ENCODE assay signal across 2 cellular contexts in the genomic region with DNA sequence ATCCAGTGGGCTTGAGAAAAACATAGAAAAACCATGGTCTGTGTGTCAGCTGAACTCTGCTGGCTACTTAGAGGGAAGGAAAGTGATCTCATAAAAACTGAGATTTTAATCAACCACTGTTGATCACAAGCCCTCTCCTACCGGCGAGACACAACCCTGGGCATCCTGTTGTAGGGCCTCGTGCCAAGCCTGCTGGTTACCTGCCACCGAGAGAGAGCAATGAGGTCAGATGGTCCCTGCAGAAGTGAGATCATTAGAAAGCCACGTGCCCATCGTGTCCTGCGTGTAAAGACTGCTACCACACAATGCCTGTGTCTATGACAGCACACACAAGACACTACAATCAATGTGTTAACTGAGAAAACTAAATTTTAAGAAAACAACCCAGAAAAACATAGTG.
TF ChIP-seq lines count a peak whose summit lies in the region.

No MANE protein-coding gene starts in this region.

TF ChIP-seq in HepG2, 621 proteins besides CTCF, POLR2A, EP300 and RAD21 (continues in another document):
- TF ChIP-seq ZNF17 (CRISPR knock-in tag; IDR thresholded peaks at IDR 0.05) (no peak), HNF4G (IDR thresholded peaks at IDR 0.05; ENCODE audit: borderline replicate concordance, low read depth, low read length) (no peak), HNF4G (CRISPR knock-in tag; IDR thresholded peaks at IDR 0.05; ENCODE audit: borderline replicate concordance, low read depth) (no peak), PAF1 (CRISPR knock-in tag; IDR thresholded peaks at IDR 0.05) (no peak), ARNT2 (CRISPR knock-in tag; IDR thresholded peaks at IDR 0.05; ENCODE audit: low read depth) (no peak), CENPX (CRISPR knock-in tag; IDR thresholded peaks at IDR 0.05) (no peak), ZNF350 (CRISPR knock-in tag; IDR thresholded peaks at IDR 0.05; ENCODE audit: borderline replicate concordance, low read depth) (no peak)
- TF ChIP-seq, protein P1, sequence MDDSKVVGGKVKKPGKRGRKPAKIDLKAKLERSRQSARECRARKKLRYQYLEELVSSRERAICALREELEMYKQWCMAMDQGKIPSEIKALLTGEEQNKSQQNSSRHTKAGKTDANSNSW (CRISPR knock-in tag; IDR thresholded peaks at IDR 0.05; ENCODE audit: borderline replicate concordance), result no peak
- TF ChIP-seq, protein P2, sequence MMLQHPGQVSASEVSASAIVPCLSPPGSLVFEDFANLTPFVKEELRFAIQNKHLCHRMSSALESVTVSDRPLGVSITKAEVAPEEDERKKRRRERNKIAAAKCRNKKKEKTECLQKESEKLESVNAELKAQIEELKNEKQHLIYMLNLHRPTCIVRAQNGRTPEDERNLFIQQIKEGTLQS (CRISPR knock-in tag; IDR thresholded peaks at IDR 0.05), result no peak
- TF ChIP-seq, protein P3, sequence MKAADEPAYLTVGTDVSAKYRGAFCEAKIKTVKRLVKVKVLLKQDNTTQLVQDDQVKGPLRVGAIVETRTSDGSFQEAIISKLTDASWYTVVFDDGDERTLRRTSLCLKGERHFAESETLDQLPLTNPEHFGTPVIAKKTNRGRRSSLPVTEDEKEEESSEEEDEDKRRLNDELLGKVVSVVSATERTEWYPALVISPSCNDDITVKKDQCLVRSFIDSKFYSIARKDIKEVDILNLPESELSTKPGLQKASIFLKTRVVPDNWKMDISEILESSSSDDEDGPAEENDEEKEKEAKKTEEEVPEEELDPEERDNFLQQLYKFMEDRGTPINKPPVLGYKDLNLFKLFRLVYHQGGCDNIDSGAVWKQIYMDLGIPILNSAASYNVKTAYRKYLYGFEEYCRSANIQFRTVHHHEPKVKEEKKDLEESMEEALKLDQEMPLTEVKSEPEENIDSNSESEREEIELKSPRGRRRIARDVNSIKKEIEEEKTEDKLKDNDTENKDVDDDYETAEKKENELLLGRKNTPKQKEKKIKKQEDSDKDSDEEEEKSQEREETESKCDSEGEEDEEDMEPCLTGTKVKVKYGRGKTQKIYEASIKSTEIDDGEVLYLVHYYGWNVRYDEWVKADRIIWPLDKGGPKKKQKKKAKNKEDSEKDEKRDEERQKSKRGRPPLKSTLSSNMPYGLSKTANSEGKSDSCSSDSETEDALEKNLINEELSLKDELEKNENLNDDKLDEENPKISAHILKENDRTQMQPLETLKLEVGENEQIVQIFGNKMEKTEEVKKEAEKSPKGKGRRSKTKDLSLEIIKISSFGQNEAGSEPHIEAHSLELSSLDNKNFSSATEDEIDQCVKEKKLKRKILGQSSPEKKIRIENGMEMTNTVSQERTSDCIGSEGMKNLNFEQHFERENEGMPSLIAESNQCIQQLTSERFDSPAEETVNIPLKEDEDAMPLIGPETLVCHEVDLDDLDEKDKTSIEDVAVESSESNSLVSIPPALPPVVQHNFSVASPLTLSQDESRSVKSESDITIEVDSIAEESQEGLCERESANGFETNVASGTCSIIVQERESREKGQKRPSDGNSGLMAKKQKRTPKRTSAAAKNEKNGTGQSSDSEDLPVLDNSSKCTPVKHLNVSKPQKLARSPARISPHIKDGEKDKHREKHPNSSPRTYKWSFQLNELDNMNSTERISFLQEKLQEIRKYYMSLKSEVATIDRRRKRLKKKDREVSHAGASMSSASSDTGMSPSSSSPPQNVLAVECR (CRISPR knock-in tag; IDR thresholded peaks at IDR 0.05; ENCODE audit: borderline replicate concordance), result no peak
- TF ChIP-seq, protein P4, sequence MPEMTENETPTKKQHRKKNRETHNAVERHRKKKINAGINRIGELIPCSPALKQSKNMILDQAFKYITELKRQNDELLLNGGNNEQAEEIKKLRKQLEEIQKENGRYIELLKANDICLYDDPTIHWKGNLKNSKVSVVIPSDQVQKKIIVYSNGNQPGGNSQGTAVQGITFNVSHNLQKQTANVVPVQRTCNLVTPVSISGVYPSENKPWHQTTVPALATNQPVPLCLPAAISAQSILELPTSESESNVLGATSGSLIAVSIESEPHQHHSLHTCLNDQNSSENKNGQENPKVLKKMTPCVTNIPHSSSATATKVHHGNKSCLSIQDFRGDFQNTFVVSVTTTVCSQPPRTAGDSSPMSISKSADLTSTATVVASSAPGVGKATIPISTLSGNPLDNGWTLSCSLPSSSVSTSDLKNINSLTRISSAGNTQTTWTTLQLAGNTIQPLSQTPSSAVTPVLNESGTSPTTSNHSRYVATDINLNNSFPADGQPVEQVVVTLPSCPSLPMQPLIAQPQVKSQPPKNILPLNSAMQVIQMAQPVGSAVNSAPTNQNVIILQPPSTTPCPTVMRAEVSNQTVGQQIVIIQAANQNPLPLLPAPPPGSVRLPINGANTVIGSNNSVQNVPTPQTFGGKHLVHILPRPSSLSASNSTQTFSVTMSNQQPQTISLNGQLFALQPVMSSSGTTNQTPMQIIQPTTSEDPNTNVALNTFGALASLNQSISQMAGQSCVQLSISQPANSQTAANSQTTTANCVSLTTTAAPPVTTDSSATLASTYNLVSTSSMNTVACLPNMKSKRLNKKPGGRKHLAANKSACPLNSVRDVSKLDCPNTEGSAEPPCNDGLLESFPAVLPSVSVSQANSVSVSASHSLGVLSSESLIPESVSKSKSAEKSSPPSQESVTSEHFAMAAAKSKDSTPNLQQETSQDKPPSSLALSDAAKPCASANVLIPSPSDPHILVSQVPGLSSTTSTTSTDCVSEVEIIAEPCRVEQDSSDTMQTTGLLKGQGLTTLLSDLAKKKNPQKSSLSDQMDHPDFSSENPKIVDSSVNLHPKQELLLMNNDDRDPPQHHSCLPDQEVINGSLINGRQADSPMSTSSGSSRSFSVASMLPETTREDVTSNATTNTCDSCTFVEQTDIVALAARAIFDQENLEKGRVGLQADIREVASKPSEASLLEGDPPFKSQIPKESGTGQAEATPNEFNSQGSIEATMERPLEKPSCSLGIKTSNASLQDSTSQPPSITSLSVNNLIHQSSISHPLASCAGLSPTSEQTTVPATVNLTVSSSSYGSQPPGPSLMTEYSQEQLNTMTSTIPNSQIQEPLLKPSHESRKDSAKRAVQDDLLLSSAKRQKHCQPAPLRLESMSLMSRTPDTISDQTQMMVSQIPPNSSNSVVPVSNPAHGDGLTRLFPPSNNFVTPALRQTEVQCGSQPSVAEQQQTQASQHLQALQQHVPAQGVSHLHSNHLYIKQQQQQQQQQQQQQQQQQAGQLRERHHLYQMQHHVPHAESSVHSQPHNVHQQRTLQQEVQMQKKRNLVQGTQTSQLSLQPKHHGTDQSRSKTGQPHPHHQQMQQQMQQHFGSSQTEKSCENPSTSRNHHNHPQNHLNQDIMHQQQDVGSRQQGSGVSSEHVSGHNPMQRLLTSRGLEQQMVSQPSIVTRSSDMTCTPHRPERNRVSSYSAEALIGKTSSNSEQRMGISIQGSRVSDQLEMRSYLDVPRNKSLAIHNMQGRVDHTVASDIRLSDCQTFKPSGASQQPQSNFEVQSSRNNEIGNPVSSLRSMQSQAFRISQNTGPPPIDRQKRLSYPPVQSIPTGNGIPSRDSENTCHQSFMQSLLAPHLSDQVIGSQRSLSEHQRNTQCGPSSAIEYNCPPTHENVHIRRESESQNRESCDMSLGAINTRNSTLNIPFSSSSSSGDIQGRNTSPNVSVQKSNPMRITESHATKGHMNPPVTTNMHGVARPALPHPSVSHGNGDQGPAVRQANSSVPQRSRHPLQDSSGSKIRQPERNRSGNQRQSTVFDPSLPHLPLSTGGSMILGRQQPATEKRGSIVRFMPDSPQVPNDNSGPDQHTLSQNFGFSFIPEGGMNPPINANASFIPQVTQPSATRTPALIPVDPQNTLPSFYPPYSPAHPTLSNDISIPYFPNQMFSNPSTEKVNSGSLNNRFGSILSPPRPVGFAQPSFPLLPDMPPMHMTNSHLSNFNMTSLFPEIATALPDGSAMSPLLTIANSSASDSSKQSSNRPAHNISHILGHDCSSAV (CRISPR knock-in tag; IDR thresholded peaks at IDR 0.05; ENCODE audit: borderline replicate concordance), result no peak

TF ChIP-seq in WTC11, 78 proteins besides CTCF, POLR2A, EP300 and RAD21 (continues in another document):
- TF ChIP-seq CREM (CRISPR knock-in tag; IDR thresholded peaks at IDR 0.05), result no peak
- TF ChIP-seq, protein P2 (CRISPR knock-in tag; conservative IDR thresholded peaks at IDR 0.05), result no peak
- no peak for TF ChIP-seq FOXK1 (CRISPR knock-in tag; IDR thresholded peaks at IDR 0.05)
- TF ChIP-seq, protein P5, sequence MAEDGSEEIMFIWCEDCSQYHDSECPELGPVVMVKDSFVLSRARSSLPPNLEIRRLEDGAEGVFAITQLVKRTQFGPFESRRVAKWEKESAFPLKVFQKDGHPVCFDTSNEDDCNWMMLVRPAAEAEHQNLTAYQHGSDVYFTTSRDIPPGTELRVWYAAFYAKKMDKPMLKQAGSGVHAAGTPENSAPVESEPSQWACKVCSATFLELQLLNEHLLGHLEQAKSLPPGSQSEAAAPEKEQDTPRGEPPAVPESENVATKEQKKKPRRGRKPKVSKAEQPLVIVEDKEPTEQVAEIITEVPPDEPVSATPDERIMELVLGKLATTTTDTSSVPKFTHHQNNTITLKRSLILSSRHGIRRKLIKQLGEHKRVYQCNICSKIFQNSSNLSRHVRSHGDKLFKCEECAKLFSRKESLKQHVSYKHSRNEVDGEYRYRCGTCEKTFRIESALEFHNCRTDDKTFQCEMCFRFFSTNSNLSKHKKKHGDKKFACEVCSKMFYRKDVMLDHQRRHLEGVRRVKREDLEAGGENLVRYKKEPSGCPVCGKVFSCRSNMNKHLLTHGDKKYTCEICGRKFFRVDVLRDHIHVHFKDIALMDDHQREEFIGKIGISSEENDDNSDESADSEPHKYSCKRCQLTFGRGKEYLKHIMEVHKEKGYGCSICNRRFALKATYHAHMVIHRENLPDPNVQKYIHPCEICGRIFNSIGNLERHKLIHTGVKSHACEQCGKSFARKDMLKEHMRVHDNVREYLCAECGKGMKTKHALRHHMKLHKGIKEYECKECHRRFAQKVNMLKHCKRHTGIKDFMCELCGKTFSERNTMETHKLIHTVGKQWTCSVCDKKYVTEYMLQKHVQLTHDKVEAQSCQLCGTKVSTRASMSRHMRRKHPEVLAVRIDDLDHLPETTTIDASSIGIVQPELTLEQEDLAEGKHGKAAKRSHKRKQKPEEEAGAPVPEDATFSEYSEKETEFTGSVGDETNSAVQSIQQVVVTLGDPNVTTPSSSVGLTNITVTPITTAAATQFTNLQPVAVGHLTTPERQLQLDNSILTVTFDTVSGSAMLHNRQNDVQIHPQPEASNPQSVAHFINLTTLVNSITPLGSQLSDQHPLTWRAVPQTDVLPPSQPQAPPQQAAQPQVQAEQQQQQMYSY (CRISPR knock-in tag; IDR thresholded peaks at IDR 0.05), result no peak
- TF ChIP-seq, protein P6, sequence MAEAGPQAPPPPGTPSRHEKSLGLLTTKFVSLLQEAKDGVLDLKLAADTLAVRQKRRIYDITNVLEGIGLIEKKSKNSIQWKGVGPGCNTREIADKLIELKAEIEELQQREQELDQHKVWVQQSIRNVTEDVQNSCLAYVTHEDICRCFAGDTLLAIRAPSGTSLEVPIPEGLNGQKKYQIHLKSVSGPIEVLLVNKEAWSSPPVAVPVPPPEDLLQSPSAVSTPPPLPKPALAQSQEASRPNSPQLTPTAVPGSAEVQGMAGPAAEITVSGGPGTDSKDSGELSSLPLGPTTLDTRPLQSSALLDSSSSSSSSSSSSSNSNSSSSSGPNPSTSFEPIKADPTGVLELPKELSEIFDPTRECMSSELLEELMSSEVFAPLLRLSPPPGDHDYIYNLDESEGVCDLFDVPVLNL (CRISPR knock-in tag; IDR thresholded peaks at IDR 0.05; ENCODE audit: borderline replicate concordance, low read depth), result no peak
- TF ChIP-seq TP53 (CRISPR knock-in tag; IDR thresholded peaks at IDR 0.05), result no peak
- TF ChIP-seq NR1H2 (CRISPR knock-in tag; IDR thresholded peaks at IDR 0.05), result no peak
- TF ChIP-seq, protein P7, sequence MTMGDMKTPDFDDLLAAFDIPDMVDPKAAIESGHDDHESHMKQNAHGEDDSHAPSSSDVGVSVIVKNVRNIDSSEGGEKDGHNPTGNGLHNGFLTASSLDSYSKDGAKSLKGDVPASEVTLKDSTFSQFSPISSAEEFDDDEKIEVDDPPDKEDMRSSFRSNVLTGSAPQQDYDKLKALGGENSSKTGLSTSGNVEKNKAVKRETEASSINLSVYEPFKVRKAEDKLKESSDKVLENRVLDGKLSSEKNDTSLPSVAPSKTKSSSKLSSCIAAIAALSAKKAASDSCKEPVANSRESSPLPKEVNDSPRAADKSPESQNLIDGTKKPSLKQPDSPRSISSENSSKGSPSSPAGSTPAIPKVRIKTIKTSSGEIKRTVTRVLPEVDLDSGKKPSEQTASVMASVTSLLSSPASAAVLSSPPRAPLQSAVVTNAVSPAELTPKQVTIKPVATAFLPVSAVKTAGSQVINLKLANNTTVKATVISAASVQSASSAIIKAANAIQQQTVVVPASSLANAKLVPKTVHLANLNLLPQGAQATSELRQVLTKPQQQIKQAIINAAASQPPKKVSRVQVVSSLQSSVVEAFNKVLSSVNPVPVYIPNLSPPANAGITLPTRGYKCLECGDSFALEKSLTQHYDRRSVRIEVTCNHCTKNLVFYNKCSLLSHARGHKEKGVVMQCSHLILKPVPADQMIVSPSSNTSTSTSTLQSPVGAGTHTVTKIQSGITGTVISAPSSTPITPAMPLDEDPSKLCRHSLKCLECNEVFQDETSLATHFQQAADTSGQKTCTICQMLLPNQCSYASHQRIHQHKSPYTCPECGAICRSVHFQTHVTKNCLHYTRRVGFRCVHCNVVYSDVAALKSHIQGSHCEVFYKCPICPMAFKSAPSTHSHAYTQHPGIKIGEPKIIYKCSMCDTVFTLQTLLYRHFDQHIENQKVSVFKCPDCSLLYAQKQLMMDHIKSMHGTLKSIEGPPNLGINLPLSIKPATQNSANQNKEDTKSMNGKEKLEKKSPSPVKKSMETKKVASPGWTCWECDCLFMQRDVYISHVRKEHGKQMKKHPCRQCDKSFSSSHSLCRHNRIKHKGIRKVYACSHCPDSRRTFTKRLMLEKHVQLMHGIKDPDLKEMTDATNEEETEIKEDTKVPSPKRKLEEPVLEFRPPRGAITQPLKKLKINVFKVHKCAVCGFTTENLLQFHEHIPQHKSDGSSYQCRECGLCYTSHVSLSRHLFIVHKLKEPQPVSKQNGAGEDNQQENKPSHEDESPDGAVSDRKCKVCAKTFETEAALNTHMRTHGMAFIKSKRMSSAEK (CRISPR knock-in tag; IDR thresholded peaks at IDR 0.05; ENCODE audit: borderline replicate concordance), result no peak
- TF ChIP-seq ETV6 (CRISPR knock-in tag; IDR thresholded peaks at IDR 0.05), result no peak
